ENCODE assay signal across 15 cellular contexts in the genomic region with DNA sequence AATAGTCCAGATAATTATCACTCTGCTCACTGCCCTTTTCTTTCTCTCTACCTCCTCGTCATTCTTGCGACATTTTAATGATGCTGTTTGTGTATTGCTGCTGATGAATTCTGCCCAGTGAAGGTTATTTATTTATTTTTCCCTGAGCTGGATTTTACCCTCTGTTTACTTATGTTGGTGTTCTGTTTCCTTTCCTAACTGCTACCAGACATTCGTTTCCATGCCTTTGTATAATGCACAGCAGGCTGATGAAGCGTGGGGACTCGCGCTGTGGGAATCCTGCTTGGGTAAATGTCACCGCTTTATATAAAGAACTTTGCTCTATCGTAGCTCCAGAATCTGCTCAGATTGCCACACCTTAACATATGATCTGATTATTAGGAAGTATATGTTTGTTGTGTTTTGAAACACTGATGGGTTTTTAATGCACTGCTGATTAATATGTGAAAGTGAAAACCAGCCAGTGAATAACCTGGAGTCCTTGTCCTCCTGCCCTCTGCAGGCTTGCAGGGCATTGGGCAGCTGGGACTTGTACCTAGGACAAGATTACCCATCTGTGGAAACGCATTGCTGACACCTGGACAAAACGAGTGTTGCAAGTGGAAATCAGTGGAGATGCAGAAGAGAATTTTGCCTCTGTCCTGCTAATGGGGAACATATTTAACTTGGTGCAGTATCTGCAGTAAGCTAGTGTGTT.
A peak's percentile ranks its signal among the peaks of the same experiment; 100 is the strongest.
DNase-seq lines count a peak whose midpoint lies in the region; ATAC-seq, FAIRE-seq and TF ChIP-seq lines count a peak whose summit lies in the region.
"Had no signal": no experiment of that assay in that cellular context is flagged by ENCODE, and none has a peak within 500 bp of the region (broad histone marks: within the 10 kb centered on the region; RNA-seq: fewer than 3 reads in every experiment).

No MANE protein-coding gene starts in this region.

- no peaks in the 10 kb centered on the region for H3K9me2 ChIP-seq in hepatocyte (replicated peaks; ENCODE audit: insufficient read depth)

- H3K4me3 ChIP-seq in hepatocyte (no peak overlapping the region), pancreas (peak overlapping the region in 1 of 4 donors; percentile 22), brain microvascular endothelial cell (ENCODE audit: low read depth, low read length) (no peak overlapping the region)
- H3K4me3 ChIP-seq: K562 had no signal

- H3K9me3 Mint-ChIP-seq in activated CD4-positive, alpha-beta T cell treated with anti-CD3 and anti-CD28 coated beads, Interleukin-2, amount 10 ng/mL, durations not matched to agents 7 days and 5 days: no peaks in the 10 kb centered on the region
- H3K9me3 Mint-ChIP-seq: CD4-positive, CD25-positive, alpha-beta regulatory T cell; naive thymus-derived CD8-positive, alpha-beta T cell had no signal

- H3K79me2 ChIP-seq in hepatocyte: no peaks in the 10 kb centered on the region

- no peaks in the 10 kb centered on the region for H3K27me3 Mint-ChIP-seq in activated CD4-positive, alpha-beta T cell treated with anti-CD3 and anti-CD28 coated beads, Interleukin-2, amount 10 ng/mL, durations not matched to agents 7 days and 5 days

- H3K4me1 Mint-ChIP-seq in activated CD4-positive, alpha-beta T cell treated with anti-CD3 and anti-CD28 coated beads, Interleukin-2, amount 10 ng/mL, durations not matched to agents 7 days and 5 days: no peaks in the 10 kb centered on the region
- H3K4me1 Mint-ChIP-seq: CD4-positive, CD25-positive, alpha-beta regulatory T cell had no signal

- no peaks in the 10 kb centered on the region for H4K20me1 ChIP-seq in hepatocyte (ENCODE audit: insufficient read depth, poor library complexity, severe bottlenecking)

- DNase-seq in NCI-H1092 (lab: John Stamatoyannopoulos, UW) (peak; percentile 45), NCI-H774 (lab: John Stamatoyannopoulos, UW) (peak; percentile 60), hepatocyte (ENCODE audit: low spot score) (peak; percentile 17), pancreas (peak in 1 of 6 donors; percentile 19), brain microvascular endothelial cell (no peak)
- no peak for DNase-seq in activated CD4-positive, alpha-beta T cell treated with anti-CD3 and anti-CD28 coated beads, Interleukin-2, amount 10 ng/mL, durations not matched to agents 7 days and 5 days
- DNase-seq: activated CD8-positive, alpha-beta T cell treated with anti-CD3 and anti-CD28 coated beads, Interleukin-2, amount 10 ng/mL, durations not matched to agents 7 days and 5 days; CD4-positive, CD25-positive, alpha-beta regulatory T cell; naive thymus-derived CD8-positive, alpha-beta T cell; NCI-H2029 treated with DMSO at 0.1 percent for 48 hours; substantia nigra had no signal

- POLR2A ChIA-PET in activated CD4-positive, alpha-beta T cell treated with anti-CD3 and anti-CD28 coated beads, Interleukin-2, amount 10 ng/mL, durations not matched to agents 7 days and 5 days (lab: Charles Lee): no interaction called here

- H3K4me3 Mint-ChIP-seq in activated CD4-positive, alpha-beta T cell treated with anti-CD3 and anti-CD28 coated beads, Interleukin-2, amount 10 ng/mL, durations not matched to agents 7 days and 5 days: no peak overlapping the region
- H3K4me3 Mint-ChIP-seq: activated CD8-positive, alpha-beta T cell treated with anti-CD3 and anti-CD28 coated beads, Interleukin-2, amount 10 ng/mL, durations not matched to agents 7 days and 5 days; CD4-positive, CD25-positive, alpha-beta regulatory T cell; naive thymus-derived CD8-positive, alpha-beta T cell had no signal

- no peak for FAIRE-seq in pancreas (lab: Jason Lieb, UNC)
- FAIRE-seq: K562 had no signal

- CTCF ChIA-PET in activated CD4-positive, alpha-beta T cell treated with anti-CD3 and anti-CD28 coated beads, Interleukin-2, amount 10 ng/mL, durations not matched to agents 7 days and 5 days (lab: Charles Lee): no interaction called here

- H3K4me1 ChIP-seq in hepatocyte (ENCODE audit: insufficient read depth): no peaks in the 10 kb centered on the region
- H3K4me1 ChIP-seq in pancreas: peaks cover 0 to 6% (median 4%) of the 10 kb centered on the region in 3 donors

- H3K27ac ChIP-seq in hepatocyte (no peak overlapping the region), pancreas (no peak overlapping the region), brain microvascular endothelial cell (no peak overlapping the region)
- H3K27ac ChIP-seq: RWPE1 had no signal

- no peak overlapping the region for H3K27ac Mint-ChIP-seq in activated CD4-positive, alpha-beta T cell treated with anti-CD3 and anti-CD28 coated beads, Interleukin-2, amount 10 ng/mL, durations not matched to agents 7 days and 5 days
- H3K27ac Mint-ChIP-seq: activated CD8-positive, alpha-beta T cell treated with anti-CD3 and anti-CD28 coated beads, Interleukin-2, amount 10 ng/mL, durations not matched to agents 7 days and 5 days; CD4-positive, CD25-positive, alpha-beta regulatory T cell had no signal

- ATAC-seq in pancreas (peak; percentile 72 to 87 (median 78)), HG02678 (IDR thresholded peaks at IDR 0.05; ENCODE audit: unreplicated experiment) (no peak), HG03571 (IDR thresholded peaks at IDR 0.05; ENCODE audit: unreplicated experiment) (no peak)
- ATAC-seq: activated CD8-positive, alpha-beta T cell treated with anti-CD3 and anti-CD28 coated beads, Interleukin-2, amount 10 ng/mL, durations not matched to agents 7 days and 5 days; K562; naive thymus-derived CD8-positive, alpha-beta T cell had no signal

- no peaks in the 10 kb centered on the region for H3K36me3 Mint-ChIP-seq in activated CD4-positive, alpha-beta T cell treated with anti-CD3 and anti-CD28 coated beads, Interleukin-2, amount 10 ng/mL, durations not matched to agents 7 days and 5 days (ENCODE audit: low read depth)
- H3K36me3 Mint-ChIP-seq: CD4-positive, CD25-positive, alpha-beta regulatory T cell had no signal

- TF ChIP-seq CTCF in hepatocyte (IDR thresholded peaks at IDR 0.05; ENCODE audit: poor library complexity) (peak; percentile 13), pancreas (IDR thresholded peaks at IDR 0.05) (no peak), brain microvascular endothelial cell (IDR thresholded peaks at IDR 0.05; ENCODE audit: low read depth, low read length, missing control alignments) (no peak)

- H3K27me3 ChIP-seq in hepatocyte: no peaks in the 10 kb centered on the region
- no peaks in the 10 kb centered on the region for H3K27me3 ChIP-seq in pancreas
- H3K27me3 ChIP-seq in brain microvascular endothelial cell (replicated peaks): no peaks in the 10 kb centered on the region

- 41% methylated on average over 10 of the region's 10 CpGs for WGBS in hepatocyte (ENCODE audit: low lambda C conversion rate, missing lambda C conversion rate)
- 30 to 36% methylated on average over 10 of the region's 10 CpGs for WGBS in pancreas, 2 donors

- no peak overlapping the region for H2AFZ ChIP-seq in hepatocyte

- H3K4me2 ChIP-seq in hepatocyte: peak overlapping the region; percentile 66

- in situ Hi-C loops in brain microvascular endothelial cell (cut with HindIII; ENCODE audit: low pct_ligation_motif_present, low sequenced_read_pairs): no loop called here

- intact Hi-C loops in pancreas (cut with DNase I): no loop called here

- H3K36me3 ChIP-seq in hepatocyte (replicated peaks; ENCODE audit: insufficient read depth, low read depth) (no peaks in the 10 kb centered on the region), pancreas (no peaks in the 10 kb centered on the region), brain microvascular endothelial cell (replicated peaks) (no peaks in the 10 kb centered on the region)

- H3K9me3 ChIP-seq in hepatocyte (ENCODE audit: low read depth): no peaks in the 10 kb centered on the region
- no peaks in the 10 kb centered on the region for H3K9me3 ChIP-seq in pancreas

Comparison
In these comparisons a context has a peak if more than half of its experiments do, and no peak if none do; other contexts are left out.
1. DNase-seq: peak in NCI-H1092 (single experiment), NCI-H774 (single experiment) and hepatocyte (single experiment); none in brain microvascular endothelial cell (single experiment) and activated CD4-positive, alpha-beta T cell treated with anti-CD3 and anti-CD28 coated beads, Interleukin-2, amount 10 ng/mL, durations not matched to agents 7 days and 5 days (single experiment).
2. ATAC-seq: peak in pancreas (4 of 4); none in HG02678 (single experiment) and HG03571 (single experiment).